Comparison of ENCODE assay signal across 20 cellular contexts in the genomic region with DNA sequence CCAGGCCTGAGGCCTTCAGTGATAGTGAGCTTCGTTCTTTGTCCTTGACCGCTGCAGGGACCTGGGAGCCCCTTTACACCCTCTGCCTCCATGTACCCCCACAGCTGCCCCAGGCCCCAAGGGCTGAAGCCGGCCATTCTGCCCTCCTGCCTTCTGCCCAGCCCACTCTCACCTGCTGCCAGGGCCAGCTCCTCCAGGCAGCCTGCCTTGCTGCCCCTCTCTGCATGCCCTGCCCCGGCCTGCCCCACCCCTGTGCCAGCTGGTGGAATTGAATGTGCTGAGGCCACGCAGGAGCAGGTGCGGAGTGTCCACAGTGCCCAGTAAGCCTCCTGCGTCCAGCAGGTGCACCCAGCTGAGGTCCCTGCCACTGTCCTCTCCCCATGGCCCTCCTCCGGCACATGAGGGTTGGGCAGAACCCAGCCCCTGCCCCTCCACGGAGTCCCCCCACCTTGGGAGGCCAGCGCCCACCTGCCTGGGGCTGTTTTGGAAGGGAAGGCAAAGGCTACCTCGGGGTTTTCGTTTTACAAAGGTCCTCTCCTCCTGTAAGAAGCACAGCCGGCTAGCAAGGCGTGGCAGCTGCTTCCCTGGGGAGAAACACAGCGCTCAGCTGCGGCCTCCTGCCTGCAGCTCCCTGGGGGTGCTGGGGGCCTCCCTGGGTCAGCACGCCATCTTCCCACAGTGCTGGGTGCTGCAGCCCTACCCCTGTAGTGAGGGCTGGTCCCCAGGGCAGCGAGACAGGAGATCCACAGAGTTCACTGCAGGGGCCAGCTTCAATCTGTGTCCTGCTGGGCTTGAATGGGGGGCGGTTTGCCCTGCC. TPM values are rescaled to one million over a fixed set of nuclear protein-coding genes. Genes with fewer than 3 reads are reported as not detected.
A peak's percentile ranks its signal among the peaks of the same experiment; 100 is the strongest.
DNase-seq lines count a peak whose midpoint lies in the region; ATAC-seq and TF ChIP-seq lines count a peak whose summit lies in the region.
"Had no signal": no experiment of that assay in that cellular context is flagged by ENCODE, and none has a peak within 500 bp of the region (broad histone marks: within the 10 kb centered on the region; RNA-seq: fewer than 3 reads in every experiment).

No MANE protein-coding gene starts in this region.

- DNase-seq in GM23338 (ENCODE audit: low spot score) (no peak), PC-3 (no peak), neural progenitor cell (ENCODE audit: low spot score) (no peak), SK-N-DZ (ENCODE audit: low spot score) (no peak), cerebellar nuclear complex (lab: John Stamatoyannopoulos, UW) (no peak)
- DNase-seq: effector memory CD4-positive, alpha-beta T cell; esophagus squamous epithelium; NCI-H1105; stimulated activated naive CD4-positive, alpha-beta T cell treated with Interleukin-2 at 50 U/mL for 16 hours; T1000 had no signal

- no peaks in the 10 kb centered on the region for H3K27me3 ChIP-seq in BLaER1 treated with 17β-estradiol and CSF1 and Interleukin-3, amounts not matched to agents 10 nM and 100 nM
- H3K27me3 ChIP-seq in GM23338 (ENCODE audit: insufficient read depth) (no peaks in the 10 kb centered on the region), PC-3 (ENCODE audit: low read length) (peaks cover 31% of the 10 kb centered on the region), neural progenitor cell (peaks cover 19% of the 10 kb centered on the region)
- H3K27me3 ChIP-seq: transverse colon had no signal

- H3K36me3 Mint-ChIP-seq in GM23338 (ENCODE audit: low read depth) (peaks cover 4% of the 10 kb centered on the region; the same call in 1 of the 3 replicates), neural progenitor cell (no peaks in the 10 kb centered on the region)

- POLR2A ChIA-PET in PC-3 (lab: Charles Lee; ENCODE audit: unreplicated experiment) = no interaction called here

- H3K4me3 ChIP-seq in BLaER1 treated with 17β-estradiol and CSF1 and Interleukin-3, amounts not matched to agents 10 nM and 100 nM = peak overlapping the region in 1 of 10 experiments; percentile 19; a peak in 1 of 20 replicates
- H3K4me3 ChIP-seq in GM23338 = peak overlapping the region; percentile 46; the same call in 1 of the 2 replicates
- no peak overlapping the region for H3K4me3 ChIP-seq in PC-3 (ENCODE audit: low read length)
- H3K4me3 ChIP-seq in neural progenitor cell = no peak overlapping the region
- H3K4me3 ChIP-seq: HAP-1 had no signal

- BruUV-seq in PC-3 (replicated peaks; lab: Mats Ljungman, UMichigan) = no TSS peak

- H3K9me3 Mint-ChIP-seq in GM23338 = peaks cover 27% of the 10 kb centered on the region
- H3K9me3 Mint-ChIP-seq in neural progenitor cell = peaks cover 26% of the 10 kb centered on the region

- H3K9ac ChIP-seq in BLaER1 treated with 17β-estradiol and CSF1 and Interleukin-3, amounts not matched to agents 10 nM and 100 nM = peak overlapping the region in 5 of 11 experiments; percentile 7 to 50 (median 28); a peak in 4 of 22 replicates
- H3K9ac ChIP-seq in PC-3 (ENCODE audit: low read length) (no peak overlapping the region), neural progenitor cell (no peak overlapping the region)

- H3K27ac ChIP-seq in BLaER1 treated with 17β-estradiol and CSF1 and Interleukin-3, amounts not matched to agents 10 nM and 100 nM = no peak overlapping the region
- H3K27ac ChIP-seq in GM23338 (ENCODE audit: low read depth) (no peak overlapping the region), PC-3 (ENCODE audit: low read length) (no peak overlapping the region), neural progenitor cell (no peak overlapping the region)
- H3K27ac ChIP-seq: esophagus squamous epithelium, gastroesophageal sphincter, transverse colon had no signal

- intact Hi-C loops in PC-3 (cut with micrococcal nuclease) = no loop called here

- peaks cover 38 to 43% (median 41%) of the 10 kb centered on the region in 11 experiments for H3K9me3 ChIP-seq in BLaER1 treated with 17β-estradiol and CSF1 and Interleukin-3, amounts not matched to agents 10 nM and 100 nM (replicated peaks in 1 of 11)
- no peaks in the 10 kb centered on the region for H3K9me3 ChIP-seq in PC-3 (ENCODE audit: low read length)
- no peaks in the 10 kb centered on the region for H3K9me3 ChIP-seq in neural progenitor cell (ENCODE audit: low read depth)

- peaks cover 0 to 17% (median 0%) of the 10 kb centered on the region in 11 experiments; a peak in 5 of 22 replicates for H4K20me1 ChIP-seq in BLaER1 treated with 17β-estradiol and CSF1 and Interleukin-3, amounts not matched to agents 10 nM and 100 nM
- H4K20me1 ChIP-seq in GM23338 (replicated peaks; ENCODE audit: insufficient read depth) = no peaks in the 10 kb centered on the region
- no peaks in the 10 kb centered on the region for H4K20me1 ChIP-seq in PC-3 (ENCODE audit: low read length)
- no peaks in the 10 kb centered on the region for H4K20me1 ChIP-seq in neural progenitor cell (ENCODE audit: low read depth)

- peak overlapping the region; percentile 16 to 94 (median 78); a peak in 20 of 22 replicates for H3K4me2 ChIP-seq in BLaER1 treated with 17β-estradiol and CSF1 and Interleukin-3, amounts not matched to agents 10 nM and 100 nM
- H3K4me2 ChIP-seq in GM23338 (no peak overlapping the region), PC-3 (ENCODE audit: low read length) (no peak overlapping the region), neural progenitor cell (peak overlapping the region; percentile 71)

- H3K4me3 Mint-ChIP-seq in GM23338 (peak overlapping the region; percentile 37; the same call in 1 of the 3 replicates), neural progenitor cell (no peak overlapping the region)
- H3K4me3 Mint-ChIP-seq: activated naive CD8-positive, alpha-beta T cell; activated T-cell treated with anti-CD3 and anti-CD28 coated beads, Interleukin-2, amount 50 U/mL, for 4 hours; natural killer cell treated with Interleukin-12 subunit alpha and Interleukin-12 subunit beta and Interleukin-15 and Interleukin-18, amount 100 ng/mL, for 72 hours had no signal

- H3K79me2 ChIP-seq in GM23338 (replicated peaks; ENCODE audit: insufficient read depth) (no peaks in the 10 kb centered on the region), PC-3 (ENCODE audit: low read length) (no peaks in the 10 kb centered on the region), neural progenitor cell (ENCODE audit: low read depth) (no peaks in the 10 kb centered on the region)

- TF ChIP-seq CTCF in GM23338 (conservative IDR thresholded peaks at IDR 0.05; ENCODE audit: low read depth in 2 of 2) (no peak), PC-3 (conservative IDR thresholded peaks at IDR 0.05; ENCODE audit: low read depth, low read length) (no peak), neural progenitor cell (IDR thresholded peaks at IDR 0.05) (no peak)

- ATAC-seq in GM23338 (peak; percentile 14; the same call in 2 of the 3 replicates), PC-3 (0 out of 2 replicates have a peak, but pooled peaks have one; percentile 12), HG02798 (IDR thresholded peaks at IDR 0.05; ENCODE audit: poor library complexity, unreplicated experiment) (no peak)

- peaks cover 0 to 45% (median 31%) of the 10 kb centered on the region in 10 experiments; a peak in 18 of 20 replicates for H3K4me1 ChIP-seq in BLaER1 treated with 17β-estradiol and CSF1 and Interleukin-3, amounts not matched to agents 10 nM and 100 nM
- H3K4me1 ChIP-seq in GM23338 (ENCODE audit: insufficient read depth) (no peaks in the 10 kb centered on the region; the same call in 1 of the 2 replicates), PC-3 (ENCODE audit: insufficient read depth, low read length) (no peaks in the 10 kb centered on the region), neural progenitor cell (peaks cover 7% of the 10 kb centered on the region)
- H3K4me1 ChIP-seq: HAP-1 had no signal

- CTCF ChIA-PET in PC-3 (lab: Charles Lee) = no interaction called here

- H3K9me2 ChIP-seq in GM23338 (ENCODE audit: insufficient read depth) = no peaks in the 10 kb centered on the region; the same call in 1 of the 2 replicates
- no peaks in the 10 kb centered on the region for H3K9me2 ChIP-seq in PC-3 (replicated peaks; ENCODE audit: low read length)

- H2AFZ ChIP-seq in GM23338 (no peak overlapping the region), PC-3 (ENCODE audit: low read length) (no peak overlapping the region), neural progenitor cell (replicated peaks) (no peak overlapping the region)

- H3F3A ChIP-seq in GM23338 (replicated peaks; ENCODE audit: low read depth) (no peaks in the 10 kb centered on the region), PC-3 (ENCODE audit: low read length, unreplicated experiment) (no peaks in the 10 kb centered on the region), neural progenitor cell (ENCODE audit: low read depth) (peaks cover 14% of the 10 kb centered on the region)

- no peak overlapping the region for H3K27ac Mint-ChIP-seq in GM23338
- no peak overlapping the region for H3K27ac Mint-ChIP-seq in neural progenitor cell
- H3K27ac Mint-ChIP-seq: activated naive CD8-positive, alpha-beta T cell; natural killer cell treated with Interleukin-12 subunit alpha and Interleukin-12 subunit beta and Interleukin-15 and Interleukin-18, amount 100 ng/mL, for 72 hours had no signal

- H3K4me1 Mint-ChIP-seq in GM23338 = no peaks in the 10 kb centered on the region
- peaks cover 10% of the 10 kb centered on the region for H3K4me1 Mint-ChIP-seq in neural progenitor cell

- H3K27me3 Mint-ChIP-seq in GM23338 (ENCODE audit: insufficient read depth, low read depth, poor library complexity) = peaks cover 9% of the 10 kb centered on the region
- peaks cover 10% of the 10 kb centered on the region for H3K27me3 Mint-ChIP-seq in neural progenitor cell (ENCODE audit: insufficient read depth, low read depth)
- H3K27me3 Mint-ChIP-seq: activated naive CD8-positive, alpha-beta T cell; natural killer cell treated with Interleukin-12 subunit alpha and Interleukin-12 subunit beta and Interleukin-15 and Interleukin-18, amount 100 ng/mL, for 72 hours had no signal

- no peaks in the 10 kb centered on the region for H3K36me3 ChIP-seq in BLaER1 treated with 17β-estradiol and CSF1 and Interleukin-3, amounts not matched to agents 10 nM and 100 nM
- no peaks in the 10 kb centered on the region for H3K36me3 ChIP-seq in GM23338 (ENCODE audit: insufficient read depth)
- H3K36me3 ChIP-seq in PC-3 (ENCODE audit: low read depth, low read length) = no peaks in the 10 kb centered on the region
- no peaks in the 10 kb centered on the region for H3K36me3 ChIP-seq in neural progenitor cell
- H3K36me3 ChIP-seq: esophagus squamous epithelium, gastroesophageal sphincter, HAP-1, transverse colon had no signal

RNA-seq across cellular contexts. Expression of gene MMEL1, which starts 21.0 kb away (rescaled TPM):
- total RNA-seq in GM23338 (2014; rRNA removed; shearing (Covaris generic)) = 0.43 and 0.90 TPM in 2 replicates
- 0.57 and 0.71 TPM in 2 replicates for polyA plus RNA-seq in GM23338 (2016; fragmentation: Nextera tagmentation; extraction: Ambion mirVana)
- total RNA-seq in PC-3 (2014; rRNA removed) (1.8 TPM in 1 of 2 replicates, not detected in the other), neural progenitor cell (ENCODE audit: low replicate concordance) (0.19 and 0.31 TPM in 2 replicates)
- polyA plus RNA-seq in SK-N-DZ (2014; cell fraction: cytosol; rRNA removed) = not detected in 2 replicates
- not detected in 2 replicates for polyA plus RNA-seq in SK-N-DZ (2014; cell fraction: nucleus; rRNA removed)
- total RNA-seq: HT1080, kidney epithelial cell had no signal

RNA-seq across cellular contexts. Expression of gene PRXL2B, which starts 25.3 kb away (rescaled TPM):
- 35.1 and 44.0 TPM in 2 replicates for total RNA-seq in GM23338 (2014; rRNA removed; shearing (Covaris generic))
- 25.5 and 25.6 TPM in 2 replicates for polyA plus RNA-seq in GM23338 (2016; fragmentation: Nextera tagmentation; extraction: Ambion mirVana)
- total RNA-seq in PC-3 (2014; rRNA removed) (75.0 and 85.0 TPM in 2 replicates), neural progenitor cell (ENCODE audit: low replicate concordance) (10.0 and 29.6 TPM in 2 replicates)
- polyA plus RNA-seq in SK-N-DZ (2014; cell fraction: cytosol; rRNA removed) = 18.7 and 24.5 TPM in 2 replicates
- polyA plus RNA-seq in SK-N-DZ (2014; cell fraction: nucleus; rRNA removed) = 22.0 and 36.4 TPM in 2 replicates

RNA-seq across cellular contexts. Expression of gene TNFRSF14, which starts 55.7 kb away (rescaled TPM):
- 0.85 TPM in 1 of 2 replicates, not detected in the other for total RNA-seq in GM23338 (2014; rRNA removed; shearing (Covaris generic))
- polyA plus RNA-seq in GM23338 (2016; fragmentation: Nextera tagmentation; extraction: Ambion mirVana) = not detected in 2 replicates
- total RNA-seq in PC-3 (2014; rRNA removed) (21.1 and 25.5 TPM in 2 replicates), neural progenitor cell (ENCODE audit: low replicate concordance) (0.65 TPM in 1 of 2 replicates, not detected in the other)
- 0.49 TPM in 1 of 2 replicates, not detected in the other for polyA plus RNA-seq in SK-N-DZ (2014; cell fraction: cytosol; rRNA removed)
- polyA plus RNA-seq in SK-N-DZ (2014; cell fraction: nucleus; rRNA removed) = 1.2 and 1.4 TPM in 2 replicates

Comparison
In these comparisons a context has a peak if more than half of its experiments do, and no peak if none do; other contexts are left out.
1. H3K4me2 ChIP-seq: peak in BLaER1 treated with 17β-estradiol and CSF1 and Interleukin-3, amounts not matched to agents 10 nM and 100 nM (11 of 11) and neural progenitor cell (single experiment); none in GM23338 (single experiment) and PC-3 (single experiment).
2. RNA of gene TNFRSF14, which starts 55.7 kb away (total RNA-seq): 21.1 to 25.5 TPM in PC-3; 0.85 TPM in GM23338 and 0.65 TPM in neural progenitor cell; every median in the first group is over 10 times any median in the second.